In the genomic region with DNA sequence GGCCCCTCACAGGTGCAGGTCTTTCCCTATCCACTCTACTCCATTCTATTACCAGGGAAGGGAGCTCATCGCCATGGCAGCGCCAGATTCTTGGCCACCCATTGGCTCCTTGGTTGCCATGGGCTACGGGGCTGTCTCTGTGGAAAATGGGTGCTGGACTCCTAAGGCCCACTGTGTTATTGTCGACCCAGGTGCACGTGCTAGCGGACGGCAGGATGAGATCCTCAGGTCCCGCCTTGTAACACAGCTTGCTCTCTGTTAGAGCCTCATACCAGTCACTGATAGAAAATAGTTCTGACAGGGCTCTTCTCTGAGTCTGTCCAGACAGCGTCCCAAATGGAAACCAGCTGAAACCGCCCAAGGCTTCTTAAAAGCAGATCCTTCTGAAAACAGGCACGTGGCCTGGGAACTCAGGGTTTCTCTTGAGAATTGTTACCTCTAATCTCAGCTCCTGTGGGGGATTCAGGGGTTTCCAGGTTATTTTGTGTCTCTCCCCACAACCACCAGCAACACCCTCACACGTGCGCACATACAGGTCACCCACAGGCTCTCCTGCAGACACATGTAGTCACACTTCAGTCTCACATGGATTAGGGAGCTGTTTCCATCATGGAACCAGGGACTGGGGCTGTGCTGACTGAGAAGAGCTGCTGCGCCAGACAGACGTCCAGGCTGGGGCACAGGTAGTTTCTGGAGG, we compare ENCODE assay signal across 11 cellular contexts. TPM values are rescaled to one million over a fixed set of nuclear protein-coding genes. Genes with fewer than 3 reads are reported as not detected.
DNase-seq lines count a peak whose midpoint lies in the region; ATAC-seq and TF ChIP-seq lines count a peak whose summit lies in the region.
"Had no signal": no experiment of that assay in that cellular context is flagged by ENCODE, and none has a peak within 500 bp of the region (broad histone marks: within the 10 kb centered on the region; RNA-seq: fewer than 3 reads in every experiment).

No MANE protein-coding gene starts in this region.

- no peaks in the 10 kb centered on the region for H3K4me1 ChIP-seq in PC-3 (ENCODE audit: insufficient read depth, low read length)
- H3K4me1 ChIP-seq in right atrium auricular region, result peaks cover 0 to 59% of the 10 kb centered on the region in 2 donors
- H3K4me1 ChIP-seq in suprapubic skin, result peaks cover 29% of the 10 kb centered on the region

- H3K9ac ChIP-seq in PC-3 (ENCODE audit: low read length), result no peak overlapping the region

- H3K27me3 Mint-ChIP-seq in activated naive CD4-positive, alpha-beta T cell treated with anti-CD3 and anti-CD28 coated beads, Interleukin-2, amount 50 U/mL, for 24 hours, result peaks cover 38% of the 10 kb centered on the region
- H3K27me3 Mint-ChIP-seq in activated naive CD4-positive, alpha-beta T cell treated with anti-CD3 and anti-CD28 coated beads, Interleukin-2, amount 10 ng/mL, durations not matched to agents 7 days and 5 days, result peaks cover 64% of the 10 kb centered on the region

- peak overlapping the region; percentile 77; the same call in 1 of the 2 replicates for H3K4me2 ChIP-seq in PC-3 (ENCODE audit: low read length)

- H3K27ac ChIP-seq in PC-3 (ENCODE audit: low read length) (no peak overlapping the region), right atrium auricular region (peak overlapping the region; percentile 16 to 37), suprapubic skin (no peak overlapping the region)

- H3K36me3 Mint-ChIP-seq in activated naive CD4-positive, alpha-beta T cell treated with anti-CD3 and anti-CD28 coated beads, Interleukin-2, amount 50 U/mL, for 24 hours, result no peaks in the 10 kb centered on the region
- H3K36me3 Mint-ChIP-seq in activated naive CD4-positive, alpha-beta T cell treated with anti-CD3 and anti-CD28 coated beads, Interleukin-2, amount 10 ng/mL, durations not matched to agents 7 days and 5 days, result no peaks in the 10 kb centered on the region

- H3K27me3 ChIP-seq in PC-3 (ENCODE audit: low read length), result peaks cover 10% of the 10 kb centered on the region; the same call in 1 of the 2 replicates
- no peaks in the 10 kb centered on the region for H3K27me3 ChIP-seq in right atrium auricular region
- peaks cover 6% of the 10 kb centered on the region for H3K27me3 ChIP-seq in suprapubic skin

- H3K9me2 ChIP-seq in PC-3 (replicated peaks; ENCODE audit: low read length), result no peaks in the 10 kb centered on the region

- no peak overlapping the region for H3K4me3 ChIP-seq in PC-3 (ENCODE audit: low read length)
- no peak overlapping the region for H3K4me3 ChIP-seq in right atrium auricular region
- H3K4me3 ChIP-seq in suprapubic skin, result peak overlapping the region; percentile 71

- no peak for DNase-seq in activated naive CD4-positive, alpha-beta T cell treated with anti-CD3 and anti-CD28 coated beads, Interleukin-2, amount 10 ng/mL, durations not matched to agents 7 days and 5 days
- no peak for DNase-seq in PC-3
- DNase-seq in right atrium auricular region (ENCODE audit: low spot score), result no peak
- DNase-seq in suprapubic skin (ENCODE audit: low spot score in 2 of 2), result no peak
- DNase-seq in T-helper 2 cell, result no peak
- DNase-seq in NCI-H1092 treated with DMSO at 0.1 percent for 48 hours (lab: John Stamatoyannopoulos, UW), result no peak
- DNase-seq: NCI-H1694 treated with DMSO at 0.1 percent for 48 hours; stimulated activated naive CD4-positive, alpha-beta T cell treated with Interleukin-2 at 50 U/mL for 16 hours; T-helper 1 cell had no signal

- TF ChIP-seq POLR2A in suprapubic skin (IDR thresholded peaks at IDR 0.05), result no peak

- no peak overlapping the region for H3K27ac Mint-ChIP-seq in activated naive CD4-positive, alpha-beta T cell treated with anti-CD3 and anti-CD28 coated beads, Interleukin-2, amount 50 U/mL, for 24 hours
- H3K27ac Mint-ChIP-seq in activated naive CD4-positive, alpha-beta T cell treated with anti-CD3 and anti-CD28 coated beads, Interleukin-2, amount 10 ng/mL, durations not matched to agents 7 days and 5 days, result no peak overlapping the region

- no peaks in the 10 kb centered on the region for H3K36me3 ChIP-seq in PC-3 (ENCODE audit: low read depth, low read length)
- no peaks in the 10 kb centered on the region for H3K36me3 ChIP-seq in right atrium auricular region
- H3K36me3 ChIP-seq in suprapubic skin, result no peaks in the 10 kb centered on the region

- no peak for TF ChIP-seq EP300 in suprapubic skin (IDR thresholded peaks at IDR 0.05)

- H3K9me3 Mint-ChIP-seq in activated naive CD4-positive, alpha-beta T cell treated with anti-CD3 and anti-CD28 coated beads, Interleukin-2, amount 50 U/mL, for 24 hours, result no peaks in the 10 kb centered on the region
- H3K9me3 Mint-ChIP-seq in activated naive CD4-positive, alpha-beta T cell treated with anti-CD3 and anti-CD28 coated beads, Interleukin-2, amount 10 ng/mL, durations not matched to agents 7 days and 5 days, result no peaks in the 10 kb centered on the region

- POLR2A ChIA-PET in PC-3 (lab: Charles Lee; ENCODE audit: unreplicated experiment), result no interaction called here

- no peak for TF ChIP-seq CTCF in PC-3 (conservative IDR thresholded peaks at IDR 0.05; ENCODE audit: low read depth, low read length)
- no peak for TF ChIP-seq CTCF in right atrium auricular region (IDR thresholded peaks at IDR 0.05)
- TF ChIP-seq CTCF in suprapubic skin (IDR thresholded peaks at IDR 0.05), result no peak

- intact Hi-C loops in PC-3 (cut with micrococcal nuclease), result no loop called here

- H3K79me2 ChIP-seq in PC-3 (ENCODE audit: low read length), result no peaks in the 10 kb centered on the region

- no peak overlapping the region for H2AFZ ChIP-seq in PC-3 (ENCODE audit: low read length)

- H3F3A ChIP-seq in PC-3 (ENCODE audit: low read length, unreplicated experiment), result no peaks in the 10 kb centered on the region

- H3K9me3 ChIP-seq in PC-3 (ENCODE audit: low read length), result no peaks in the 10 kb centered on the region
- no peaks in the 10 kb centered on the region for H3K9me3 ChIP-seq in right atrium auricular region
- no peaks in the 10 kb centered on the region for H3K9me3 ChIP-seq in suprapubic skin

- H3K4me3 Mint-ChIP-seq in activated naive CD4-positive, alpha-beta T cell treated with anti-CD3 and anti-CD28 coated beads, Interleukin-2, amount 50 U/mL, for 24 hours, result peak overlapping the region; percentile 53
- H3K4me3 Mint-ChIP-seq in activated naive CD4-positive, alpha-beta T cell treated with anti-CD3 and anti-CD28 coated beads, Interleukin-2, amount 10 ng/mL, durations not matched to agents 7 days and 5 days, result no peak overlapping the region

- CTCF ChIA-PET in activated naive CD4-positive, alpha-beta T cell treated with anti-CD3 and anti-CD28 coated beads, Interleukin-2, amount 10 ng/mL, durations not matched to agents 7 days and 5 days (lab: Charles Lee), result interaction anchor here (0.7 to 1.2 kb wide), 2 partner anchors 9 to 50 kb away, joined by 3 to 4 read pairs; no protein-coding TSS in a partner anchor
- CTCF ChIA-PET in PC-3 (lab: Charles Lee), result interaction anchor here (0.6 kb wide), 1 partner anchor 17 kb away, joined by 5 read pairs; no protein-coding TSS in a partner anchor

- no TSS peak for BruUV-seq in PC-3 (replicated peaks; lab: Mats Ljungman, UMichigan)

- no peaks in the 10 kb centered on the region for H4K20me1 ChIP-seq in PC-3 (ENCODE audit: low read length)

- ATAC-seq in PC-3 (no peak), HG03175 (IDR thresholded peaks at IDR 0.05; ENCODE audit: unreplicated experiment) (no peak)

- H3K4me1 Mint-ChIP-seq in activated naive CD4-positive, alpha-beta T cell treated with anti-CD3 and anti-CD28 coated beads, Interleukin-2, amount 50 U/mL, for 24 hours, result no peaks in the 10 kb centered on the region
- peaks cover 4% of the 10 kb centered on the region for H3K4me1 Mint-ChIP-seq in activated naive CD4-positive, alpha-beta T cell treated with anti-CD3 and anti-CD28 coated beads, Interleukin-2, amount 10 ng/mL, durations not matched to agents 7 days and 5 days

- 84% methylated on average over 12 of the region's 15 CpGs for WGBS in suprapubic skin

RNA-seq across cellular contexts. Expression of gene TUB, which starts 1.5 kb away (rescaled TPM):
- total RNA-seq in PC-3 (2014; rRNA removed) (3.2 and 3.3 TPM in 2 replicates), right atrium auricular region (10 to 100 TPM; 11.3 to 22.9 TPM), suprapubic skin (1 to 10 TPM; 1.9 to 8.5 (median 3.0) TPM)

Comparison
In these comparisons a context has a peak if more than half of its experiments do, and no peak if none do; other contexts are left out.
1. H3K27ac ChIP-seq: peak in right atrium auricular region (2 of 2); none in PC-3 (single experiment) and suprapubic skin (single experiment).